Comparison of ENCODE assay signal across 8 cellular contexts in the genomic region with DNA sequence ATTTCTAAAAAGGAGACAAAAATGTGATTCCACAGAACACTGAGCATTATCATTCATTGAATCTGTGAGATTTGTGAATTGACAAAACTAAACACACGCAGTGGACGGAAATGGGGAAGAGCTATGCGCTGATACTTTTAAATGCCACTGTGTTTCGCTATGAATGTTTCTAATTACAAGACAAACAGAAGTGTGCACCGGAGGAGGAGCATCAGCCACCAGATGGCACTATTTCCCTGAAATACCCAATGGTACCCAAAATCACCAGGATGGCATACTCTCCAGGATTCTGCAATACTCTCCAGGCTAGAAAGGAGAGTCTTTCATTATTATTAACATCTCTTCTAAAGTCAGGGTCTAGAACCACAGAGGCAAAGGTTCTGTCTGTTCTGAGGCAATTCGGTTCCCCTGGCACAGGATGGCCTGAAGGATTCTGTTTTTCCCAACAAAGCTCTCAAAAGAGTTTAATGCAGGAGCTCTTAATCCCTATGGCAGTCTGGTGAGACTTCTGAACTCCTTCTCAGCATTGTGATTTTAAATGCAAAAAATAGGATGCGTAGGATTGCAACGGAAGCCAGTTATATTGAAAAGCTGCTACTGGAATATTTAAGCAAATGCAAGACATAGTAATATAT. TPM values are rescaled to one million over a fixed set of nuclear protein-coding genes. Genes with fewer than 3 reads are reported as not detected.
DNase-seq lines count a peak whose midpoint lies in the region; ATAC-seq and TF ChIP-seq lines count a peak whose summit lies in the region.

No MANE protein-coding gene starts in this region.

- H2BK12ac ChIP-seq in neuronal stem cell (ENCODE audit: low read length): no peak overlapping the region

- H3K9ac ChIP-seq in neuronal stem cell (ENCODE audit: low read depth, low read length, poor library complexity): no peak overlapping the region

- H4K91ac ChIP-seq in neuronal stem cell (ENCODE audit: low read depth, low read length, poor library complexity): no peak overlapping the region

- H3K27me3 ChIP-seq in neuronal stem cell (ENCODE audit: control insufficient read depth in 3 of 3, insufficient read depth in 3 of 3, low read depth in 1 of 3, low read length in 3 of 3): peaks cover 0 to 5% (median 0%) of the 10 kb centered on the region in 3 experiments
- H3K27me3 ChIP-seq in testis: no peaks in the 10 kb centered on the region

- no CpG with 5 or more reads among the region's 8 CpGs for WGBS in neuronal stem cell (ENCODE audit: extremely low coverage in 2 of 2, insufficient read length in 2 of 2, insufficient replicate concordance in 1 of 2), 2 donors
- 26 to 35% methylated on average over 8 of the region's 8 CpGs for WGBS in testis, 2 donors

- H3K4me1 ChIP-seq in neuronal stem cell (ENCODE audit: control insufficient read depth in 2 of 2, insufficient read depth in 1 of 2, low read depth in 1 of 2, low read length in 2 of 2) (peaks cover 0 to 2% of the 10 kb centered on the region in 2 donors), testis (no peaks in the 10 kb centered on the region)

- TF ChIP-seq CTCF in fibroblast of mammary gland (conservative IDR thresholded peaks at IDR 0.05; ENCODE audit: control insufficient read depth, insufficient read depth, low read depth, low read length) (peak; percentile 92), testis (IDR thresholded peaks at IDR 0.05) (peak; percentile 80 to 86 (median 86))

- H3K4me2 ChIP-seq in neuronal stem cell (ENCODE audit: insufficient read depth, low read length, poor library complexity, severe bottlenecking): no peak overlapping the region

- intact Hi-C loops in testis (cut with DNase I; ENCODE audit: low total_unique reads): no loop called here

- no peak overlapping the region for H4K8ac ChIP-seq in neuronal stem cell (ENCODE audit: low read depth, low read length)

- H2AK5ac ChIP-seq in neuronal stem cell (ENCODE audit: low read depth, low read length): no peak overlapping the region

- H3K9me3 ChIP-seq in neuronal stem cell (replicated peaks in 1 of 2; ENCODE audit: control insufficient read depth in 2 of 2, insufficient read depth in 1 of 2, low read depth in 1 of 2, low read length in 2 of 2) (no peaks in the 10 kb centered on the region), testis (no peaks in the 10 kb centered on the region)

- H3K79me1 ChIP-seq in neuronal stem cell (ENCODE audit: low read depth, low read length): no peaks in the 10 kb centered on the region

- H3K27ac ChIP-seq in neuronal stem cell (replicated peaks; ENCODE audit: low read length) (no peak overlapping the region), testis (no peak overlapping the region)

- no peak overlapping the region for H2BK15ac ChIP-seq in neuronal stem cell (ENCODE audit: low read length)

- H3K36me3 ChIP-seq in neuronal stem cell (replicated peaks in 1 of 2; ENCODE audit: control insufficient read depth in 2 of 2, insufficient read depth in 2 of 2, low read length in 2 of 2): no peaks in the 10 kb centered on the region
- H3K36me3 ChIP-seq in testis (ENCODE audit: low read depth, missing control alignments): no peaks in the 10 kb centered on the region

- H3K4ac ChIP-seq in neuronal stem cell (ENCODE audit: low read length): no peak overlapping the region

- no peak overlapping the region for H2BK120ac ChIP-seq in neuronal stem cell (ENCODE audit: low read depth, low read length)

- H3K18ac ChIP-seq in neuronal stem cell (ENCODE audit: low read length): no peak overlapping the region

- H3K4me3 ChIP-seq in fibroblast of mammary gland (ENCODE audit: control insufficient read depth, low read depth, low read length) (no peak overlapping the region), neuronal stem cell (ENCODE audit: low read length in 2 of 2) (no peak overlapping the region), testis (no peak overlapping the region)

- H2AFZ ChIP-seq in neuronal stem cell (ENCODE audit: low read length): peak overlapping the region; percentile 67

- no peak for TF ChIP-seq POLR2A in testis (IDR thresholded peaks at IDR 0.05)

- no peak overlapping the region for H2BK5ac ChIP-seq in neuronal stem cell (ENCODE audit: low read length)

- peak; percentile 94 for ATAC-seq in GM21619 (IDR thresholded peaks at IDR 0.05; ENCODE audit: unreplicated experiment)

- peak; percentile 54 for DNase-seq in ELF-1 (ENCODE audit: low read depth, low spot score)
- DNase-seq in HuH-7.5 (ENCODE audit: low spot score): peak; percentile 22
- DNase-seq in OCI-M1 (lab: John Stamatoyannopoulos, UW): peak; percentile 80
- DNase-seq in activated T-cell treated with anti-CD3 and anti-CD28 coated beads, Interleukin-2, amount 50 U/mL, for 1 hour: peak; percentile 41
- DNase-seq in fibroblast of mammary gland (ENCODE audit: low read depth): peak; percentile 78
- DNase-seq in neuronal stem cell (ENCODE audit: low spot score): peak; percentile 69
- DNase-seq in testis: peak; percentile 90

- H3K23ac ChIP-seq in neuronal stem cell (ENCODE audit: low read depth, low read length, poor library complexity): no peak overlapping the region

- H3K14ac ChIP-seq in neuronal stem cell (ENCODE audit: low read length): no peak overlapping the region

RNA-seq across cellular contexts. Expression of a gene that starts 13.8 kb away (rescaled TPM):
- polyA plus RNA-seq in neuronal stem cell (2013, experiment 1 of 2): 28.9 TPM
- 28.2 TPM for polyA plus RNA-seq in neuronal stem cell (2013, experiment 2 of 2)
- total RNA-seq in testis: 10 to 100 TPM; 49.9 to 72.0 TPM
- 17.6 TPM for polyA plus RNA-seq in testis (ENCODE audit: insufficient read depth, low read depth, low replicate concordance)

Comparison
In these comparisons a context has a peak if more than half of its experiments do, and no peak if none do; other contexts are left out.
1. DNase-seq: peak in every context shown above with its lines; median percentile 90 in testis; 80 in OCI-M1; 78 in fibroblast of mammary gland; 69 in neuronal stem cell; 54 in ELF-1; 41 in activated T-cell treated with anti-CD3 and anti-CD28 coated beads, Interleukin-2, amount 50 U/mL, for 1 hour; 22 in HuH-7.5.